15 cellular contexts compared by ENCODE assay signal in the genomic region with DNA sequence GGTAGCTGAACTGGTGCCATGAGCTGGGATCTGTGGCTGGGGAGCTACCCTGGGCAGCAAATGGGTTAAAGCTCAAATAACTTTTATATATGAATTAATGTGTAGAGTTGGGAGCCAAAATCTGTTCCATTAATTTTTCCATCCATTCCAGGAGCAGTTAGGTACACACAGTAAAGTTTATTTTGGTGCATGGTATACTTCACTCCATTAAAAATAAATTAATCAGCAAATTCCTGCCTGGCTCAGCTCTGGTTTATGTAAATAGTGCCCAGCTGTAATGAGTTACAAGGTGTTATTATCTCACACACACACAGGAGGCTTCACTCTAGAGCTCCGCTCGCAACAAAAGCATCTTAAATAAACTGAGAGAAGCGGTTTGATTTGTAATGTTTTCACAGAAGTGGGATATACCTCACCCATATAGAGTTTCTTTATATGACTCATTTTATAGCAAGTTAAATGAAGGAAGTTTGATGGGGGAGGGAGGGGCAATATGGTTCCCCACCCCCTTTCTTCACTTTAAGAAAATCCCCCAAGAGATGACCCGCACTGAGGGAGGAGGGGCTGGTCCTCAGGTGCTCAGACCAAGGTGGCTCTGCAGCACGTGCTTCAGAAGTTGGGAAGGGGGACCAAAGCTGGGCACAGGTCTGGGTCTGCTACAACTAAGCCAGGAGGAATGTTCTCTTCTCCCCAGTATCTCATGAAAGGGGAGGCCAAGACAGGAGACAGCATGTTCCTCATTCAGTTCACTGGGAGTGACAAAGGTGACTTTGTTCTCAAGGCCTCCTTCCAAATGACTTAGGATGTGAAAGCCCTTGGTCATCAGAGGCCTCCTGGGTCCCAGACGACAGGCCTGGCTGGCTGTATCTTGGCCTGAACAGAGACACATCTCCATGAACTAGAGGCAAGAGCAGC. TPM values are rescaled to one million over a fixed set of nuclear protein-coding genes. Genes with fewer than 3 reads are reported as not detected.
DNase-seq lines count a peak whose midpoint lies in the region; ATAC-seq and TF ChIP-seq lines count a peak whose summit lies in the region.
"Had no signal": no experiment of that assay in that cellular context is flagged by ENCODE, and none has a peak within 500 bp of the region (broad histone marks: within the 10 kb centered on the region; RNA-seq: fewer than 3 reads in every experiment).

No MANE protein-coding gene starts in this region.

- intact Hi-C loops in lower leg skin (cut with DNase I; ENCODE audit: low total_unique reads): no loop called here
- intact Hi-C loops in body of pancreas (cut with DNase I): no loop called here

- no peak for TF ChIP-seq POLR2A in lower leg skin (IDR thresholded peaks at IDR 0.05)
- no peak for TF ChIP-seq POLR2A in body of pancreas (IDR thresholded peaks at IDR 0.05)

- POLR2A ChIA-PET in AG04450 (lab: Yijun Ruan, JAX) (interaction anchor here (0.8 to 1.6 kb wide), 8 partner anchors 12 to 152 kb away, joined by 3 to 10 read pairs (median 4); partner anchors contain the start of genes CEP250, EIF6, GDF5 and MMP24OS), HEK293 (lab: Yijun Ruan, JAX) (interaction anchor here (0.8 kb wide), 1 partner anchor 25 kb away, joined by 4 read pairs; the partner anchor contains the start of gene MMP24OS)

- ATAC-seq in foreskin keratinocyte (no peak), HG03342 (IDR thresholded peaks at IDR 0.05; ENCODE audit: unreplicated experiment) (no peak), GM21529 (IDR thresholded peaks at IDR 0.05; ENCODE audit: unreplicated experiment) (no peak), body of pancreas (no peak)
- ATAC-seq: mucosa of descending colon had no signal

- H3K4me3 ChIP-seq in AG04450 (ENCODE audit: low read depth, low read length) (no peak overlapping the region), HEK293 (ENCODE audit: low read depth, low read length) (no peak overlapping the region), lower leg skin (ENCODE audit: low read depth, poor library complexity, severe bottlenecking) (no peak overlapping the region), body of pancreas (no peak overlapping the region)
- H3K4me3 ChIP-seq: adrenal gland, dorsolateral prefrontal cortex, mucosa of descending colon had no signal

- DNase-seq in AG04450 (ENCODE audit: low read depth, low spot score) (no peak), SK-MEL-5 (ENCODE audit: low read depth, low spot score) (peak; percentile 54), foreskin keratinocyte (peak in 1 of 2 donors; percentile 88), lower leg skin (ENCODE audit: low spot score in 2 of 2) (no peak), body of pancreas (no peak)
- DNase-seq: activated B cell treated with CpG ODN at 0.5 μM for 24 hours; adrenal gland; dorsolateral prefrontal cortex; Karpas-422; mucosa of descending colon; stimulated activated CD4-positive, alpha-beta T cell treated with anti-CD3 and anti-CD28 coated beads, Interleukin-4, amount 100 ng/mL, for 1 hour had no signal

- H3K27ac ChIP-seq in AG04450 (ENCODE audit: low read depth, low read length): peak overlapping the region; percentile 84
- no peak overlapping the region for H3K27ac ChIP-seq in HEK293 (ENCODE audit: extremely low read depth, low read depth, low read length)
- H3K27ac ChIP-seq in foreskin keratinocyte: peak overlapping the region; percentile 91
- no peak overlapping the region for H3K27ac ChIP-seq in body of pancreas
- H3K27ac ChIP-seq: adrenal gland, dorsolateral prefrontal cortex had no signal

- CTCF ChIA-PET in AG04450 (lab: Charles Lee): interaction anchor here (0.9 to 7.1 kb wide), 14 partner anchors 8 to 206 kb away, joined by 3 to 120 read pairs (median 5); partner anchors contain the start of gene GDF5
- CTCF ChIA-PET in HEK293 (lab: Yijun Ruan, JAX): interaction anchor here (0.6 to 13.7 kb wide), 24 partner anchors 10 to 472 kb away, joined by 3 to 236 read pairs (median 6); partner anchors contain the start of genes EIF6, GDF5 and MMP24OS

- H3K27me3 ChIP-seq in AG04450 (ENCODE audit: control insufficient read depth, insufficient read depth, low read length) (no peaks in the 10 kb centered on the region), foreskin keratinocyte (no peaks in the 10 kb centered on the region), body of pancreas (no peaks in the 10 kb centered on the region)
- H3K27me3 ChIP-seq: adrenal gland, dorsolateral prefrontal cortex had no signal

- H3K36me3 ChIP-seq in HEK293 (ENCODE audit: control insufficient read depth in 2 of 2, insufficient read depth in 1 of 2, low read length in 2 of 2): peaks cover 0 to 13% of the 10 kb centered on the region in 2 experiments; a peak in 1 of 3 replicates
- H3K36me3 ChIP-seq in body of pancreas (replicated peaks in 1 of 2; ENCODE audit: insufficient read depth in 1 of 2, low read depth in 2 of 2): no peaks in the 10 kb centered on the region
- H3K36me3 ChIP-seq: adrenal gland had no signal

- H3K9me3 ChIP-seq in AG04450 (ENCODE audit: control insufficient read depth, insufficient read depth, low read length) (no peaks in the 10 kb centered on the region), HEK293 (ENCODE audit: control insufficient read depth, insufficient read depth, low read depth, low read length) (no peaks in the 10 kb centered on the region), body of pancreas (no peaks in the 10 kb centered on the region)
- H3K9me3 ChIP-seq: adrenal gland, mucosa of descending colon had no signal

- H3K4me1 ChIP-seq in HEK293 (ENCODE audit: control insufficient read depth, insufficient read depth, low read length) (no peaks in the 10 kb centered on the region; the same call in 1 of the 2 replicates), foreskin keratinocyte (peaks cover 50% of the 10 kb centered on the region), body of pancreas (peaks cover 17% of the 10 kb centered on the region)

- in situ Hi-C loops in SK-MEL-5 (cut with HindIII; ENCODE audit: low pct_unique_long_range_greater_than_20kb, low sequenced_read_pairs): no loop called here

- 70 to 83% methylated on average over 6 of the region's 6 CpGs for WGBS in lower leg skin, 2 donors
- 78 to 89% methylated on average over 6 of the region's 6 CpGs for WGBS in body of pancreas, 2 donors

- no peak for TF ChIP-seq CTCF in AG04450 (IDR thresholded peaks at IDR 0.05; ENCODE audit: low read depth, low read length)
- TF ChIP-seq CTCF in HEK293 (tag by site-specific recombination; IDR thresholded peaks at IDR 0.05): no peak
- TF ChIP-seq CTCF in foreskin keratinocyte (conservative IDR thresholded peaks at IDR 0.05): no peak
- TF ChIP-seq CTCF in lower leg skin (IDR thresholded peaks at IDR 0.05): no peak
- no peak for TF ChIP-seq CTCF in body of pancreas (IDR thresholded peaks at IDR 0.05)

TF ChIP-seq in HEK293, 187 proteins besides CTCF, POLR2A, EP300 and RAD21 (continues in another document):
- TF ChIP-seq ZBTB8A (tag by site-specific recombination; IDR thresholded peaks at IDR 0.05) (no peak), ZSCAN30 (tag by site-specific recombination; IDR thresholded peaks at IDR 0.05) (no peak), ZNF423 (tag by site-specific recombination; IDR thresholded peaks at IDR 0.05) (no peak), ZNF37A (tag by site-specific recombination; IDR thresholded peaks at IDR 0.05) (no peak), ZNF114 (tag by site-specific recombination; IDR thresholded peaks at IDR 0.05) (no peak), ZNF23 (tag by site-specific recombination; IDR thresholded peaks at IDR 0.05; ENCODE audit: borderline replicate concordance) (no peak), PRDM6 (tag by site-specific recombination; IDR thresholded peaks at IDR 0.05) (no peak), ZBTB21 (tag by site-specific recombination; IDR thresholded peaks at IDR 0.05) (no peak)

RNA-seq across cellular contexts. Expression of gene FAM83C, which starts 10.5 kb away (rescaled TPM):
- polyA plus RNA-seq in AG04450 (2011; rRNA removed) (not detected in 2 replicates), foreskin keratinocyte (2.3 and 3.1 TPM in 2 replicates)
- not detected in 2 replicates for polyA minus RNA-seq in AG04450 (2011; rRNA and poly(A)+ RNA removed)
- not detected in 2 replicates for total RNA-seq in SK-MEL-5 (2014; rRNA removed; shearing (Covaris generic))
- not detected in 2 replicates for polyA plus RNA-seq in SK-MEL-5 (2015; cell fraction: cytosol; rRNA removed)
- polyA plus RNA-seq in SK-MEL-5 (2015; cell fraction: nucleus; rRNA removed): not detected in 2 replicates
- total RNA-seq in foreskin keratinocyte (2.6 and 3.0 TPM in 2 replicates), lower leg skin (10 to 100 TPM; 54.4 to 85.7 (median 68.6) TPM), body of pancreas (not detected)
- total RNA-seq: activated B cell treated with CpG ODN at 0.5 μM for 24 hours, adrenal gland, frontal cortex had no signal

RNA-seq across cellular contexts. Expression of gene EIF6, which starts 18.1 kb away (rescaled TPM):
- polyA plus RNA-seq in AG04450 (2011; rRNA removed) (133 and 157 TPM in 2 replicates), foreskin keratinocyte (487 and 547 TPM in 2 replicates)
- polyA minus RNA-seq in AG04450 (2011; rRNA and poly(A)+ RNA removed): 111 and 146 TPM in 2 replicates
- total RNA-seq in SK-MEL-5 (2014; rRNA removed; shearing (Covaris generic)): 154 and 178 TPM in 2 replicates
- polyA plus RNA-seq in SK-MEL-5 (2015; cell fraction: cytosol; rRNA removed): 174 and 205 TPM in 2 replicates
- 42.1 and 71.5 TPM in 2 replicates for polyA plus RNA-seq in SK-MEL-5 (2015; cell fraction: nucleus; rRNA removed)
- total RNA-seq in foreskin keratinocyte (388 and 438 TPM in 2 replicates), lower leg skin (100 to 1,000 TPM; 148 to 240 (median 177) TPM), body of pancreas (10 to 100 TPM; 23.3 to 35.6 TPM)

RNA-seq across cellular contexts. Expression of gene MMP24OS, which starts 24.8 kb away (rescaled TPM):
- polyA plus RNA-seq in AG04450 (2011; rRNA removed) (35.3 and 44.9 TPM in 2 replicates), foreskin keratinocyte (85.2 and 112 TPM in 2 replicates)
- 30.3 and 34.6 TPM in 2 replicates for polyA minus RNA-seq in AG04450 (2011; rRNA and poly(A)+ RNA removed)
- total RNA-seq in SK-MEL-5 (2014; rRNA removed; shearing (Covaris generic)): 13.2 and 16.1 TPM in 2 replicates
- polyA plus RNA-seq in SK-MEL-5 (2015; cell fraction: cytosol; rRNA removed): 68.4 and 70.0 TPM in 2 replicates
- polyA plus RNA-seq in SK-MEL-5 (2015; cell fraction: nucleus; rRNA removed): 57.5 and 60.6 TPM in 2 replicates
- total RNA-seq in foreskin keratinocyte (31.6 and 48.2 TPM in 2 replicates), lower leg skin (10 to 100 TPM; 22.7 to 47.6 (median 25.4) TPM), body of pancreas (10 to 100 TPM; 20.4 to 27.5 TPM)

Comparison
In these comparisons a context has a peak if more than half of its experiments do, and no peak if none do; other contexts are left out.
1. H3K27ac ChIP-seq: peak in AG04450 (single experiment) and foreskin keratinocyte (single experiment); none in HEK293 (single experiment) and body of pancreas (0 of 4).
2. RNA of gene FAM83C, which starts 10.5 kb away (total RNA-seq): 54.4 to 85.7 TPM in lower leg skin; 2.6 to 3.0 TPM in foreskin keratinocyte, not detected in SK-MEL-5 and not detected in body of pancreas; every median in the first group is over 10 times any median in the second.